In genomic region chr16:89478576-89479221, GRCh38 we compare ENCODE assay signal across 1 cellular context.
TF ChIP-seq lines count a peak whose summit lies in the region.

No MANE protein-coding gene starts in this region.

TF ChIP-seq in H1, 55 proteins besides CTCF, POLR2A, EP300 and RAD21:
- TF ChIP-seq POU5F1 (IDR thresholded peaks at IDR 0.05; ENCODE audit: low read depth, low read length) = no peak
- no peak for TF ChIP-seq SP1 (IDR thresholded peaks at IDR 0.05; ENCODE audit: low read depth, low read length)
- no peak for TF ChIP-seq CBX5 (IDR thresholded peaks at IDR 0.05; ENCODE audit: low read depth, low read length)
- no peak for TF ChIP-seq SAP30 (IDR thresholded peaks at IDR 0.05; ENCODE audit: insufficient read depth, insufficient replicate concordance, low read length)
- TF ChIP-seq BRCA1 (IDR thresholded peaks at IDR 0.05; ENCODE audit: low read depth, low read length) = no peak
- no peak for TF ChIP-seq CHD1 (IDR thresholded peaks at IDR 0.05; ENCODE audit: low read depth, low read length)
- no peak for TF ChIP-seq NRF1 (IDR thresholded peaks at IDR 0.05; ENCODE audit: low read depth, low read length)
- no peak for TF ChIP-seq GABPA (IDR thresholded peaks at IDR 0.05; ENCODE audit: borderline replicate concordance, insufficient read depth, low read length)
- no peak for TF ChIP-seq MAX (IDR thresholded peaks at IDR 0.05)
- no peak for TF ChIP-seq CEBPB (IDR thresholded peaks at IDR 0.05; ENCODE audit: low read depth, low read length)
- no peak for TF ChIP-seq RBBP5 (IDR thresholded peaks at IDR 0.05; ENCODE audit: borderline replicate concordance, low read depth, low read length)
- TF ChIP-seq JUND (IDR thresholded peaks at IDR 0.05; ENCODE audit: low read length) = no peak
- no peak for TF ChIP-seq BACH1 (IDR thresholded peaks at IDR 0.05; ENCODE audit: low read length)
- no peak for TF ChIP-seq KDM4A (IDR thresholded peaks at IDR 0.05; ENCODE audit: low read depth, low read length, severe bottlenecking)
- no peak for TF ChIP-seq TAF1 (IDR thresholded peaks at IDR 0.05; ENCODE audit: low read depth, low read length)
- TF ChIP-seq CTBP2 (IDR thresholded peaks at IDR 0.05; ENCODE audit: borderline replicate concordance, insufficient read depth, insufficient read length, low read length) = no peak
